ENCODE assay signal across 1 cellular context in the genomic region with DNA sequence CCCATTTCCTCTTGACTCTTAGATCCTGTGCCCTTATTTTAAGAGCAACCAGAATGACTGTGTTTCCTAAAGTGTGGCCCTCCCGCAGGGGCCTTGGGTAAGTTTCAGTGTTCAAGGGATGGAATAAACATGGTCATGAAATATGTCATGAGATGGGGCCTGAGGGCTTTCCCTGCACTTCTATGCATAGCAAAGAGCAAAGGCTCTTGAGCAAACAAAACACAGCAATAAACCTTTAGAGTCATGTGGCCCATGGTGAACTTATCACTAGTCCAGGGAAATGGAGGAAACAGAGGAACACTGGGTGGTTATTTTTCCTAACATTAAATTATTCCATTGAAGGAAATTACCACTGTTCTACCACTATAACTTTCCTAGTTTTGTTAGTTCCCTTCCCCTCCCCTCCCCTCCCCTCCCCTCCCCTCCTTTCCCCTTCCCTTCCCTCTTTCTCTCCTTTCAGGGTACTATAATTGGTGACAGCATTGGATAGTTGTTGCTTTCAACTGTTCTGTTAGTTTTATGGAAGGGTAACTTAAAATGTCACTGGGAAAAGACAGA.
TF ChIP-seq lines count a peak whose summit lies in the region.

No MANE protein-coding gene starts in this region.

TF ChIP-seq in H1, 55 proteins besides CTCF, POLR2A, EP300 and RAD21:
- TF ChIP-seq TBP (IDR thresholded peaks at IDR 0.05; ENCODE audit: low read depth, low read length), result no peak
- no peak for TF ChIP-seq SIX5 (IDR thresholded peaks at IDR 0.05; ENCODE audit: low read depth, low read length)
- no peak for TF ChIP-seq ZNF274 (IDR thresholded peaks at IDR 0.05; ENCODE audit: borderline replicate concordance, extremely low read depth, low read length)
- no peak for TF ChIP-seq PHF8 (conservative IDR thresholded peaks at IDR 0.05; ENCODE audit: low read depth, low read length)
- TF ChIP-seq CREB1 (IDR thresholded peaks at IDR 0.05), result no peak
- no peak for TF ChIP-seq GTF2F1 (IDR thresholded peaks at IDR 0.05; ENCODE audit: borderline replicate concordance, low read depth, low read length)
- TF ChIP-seq CTBP2 (IDR thresholded peaks at IDR 0.05; ENCODE audit: borderline replicate concordance, insufficient read depth, insufficient read length, low read length), result no peak
- TF ChIP-seq FOSL1 (IDR thresholded peaks at IDR 0.05; ENCODE audit: insufficient read depth, low read depth, low read length), result no peak
- no peak for TF ChIP-seq BACH1 (IDR thresholded peaks at IDR 0.05; ENCODE audit: low read length)
- no peak for TF ChIP-seq CHD2 (IDR thresholded peaks at IDR 0.05; ENCODE audit: low read length)
- TF ChIP-seq SUZ12 (IDR thresholded peaks at IDR 0.05; ENCODE audit: low read length), result no peak
- TF ChIP-seq CBX8 (IDR thresholded peaks at IDR 0.05; ENCODE audit: borderline replicate concordance, low read depth, low read length), result no peak
- no peak for TF ChIP-seq SP4 (IDR thresholded peaks at IDR 0.05; ENCODE audit: low read length)
- TF ChIP-seq TEAD4 (IDR thresholded peaks at IDR 0.05; ENCODE audit: low read depth, low read length), result no peak
- no peak for TF ChIP-seq SIRT6 (IDR thresholded peaks at IDR 0.05; ENCODE audit: low read length)
- TF ChIP-seq POLR2AphosphoS5 (IDR thresholded peaks at IDR 0.05; ENCODE audit: low read depth, low read length), result no peak
- TF ChIP-seq BCL11A (IDR thresholded peaks at IDR 0.05; ENCODE audit: low read depth in 2 of 2, low read length in 2 of 2), result no peak
- TF ChIP-seq TCF12 (IDR thresholded peaks at IDR 0.05; ENCODE audit: low read depth, low read length), result no peak
TF ChIP-seq in H1: peak in this region for 0.
